19 cellular contexts compared by ENCODE assay signal in genomic region chr13:91922969-91923592, GRCh38.
DNase-seq lines count a peak whose midpoint lies in the region; ATAC-seq and TF ChIP-seq lines count a peak whose summit lies in the region.
"Had no signal": no experiment of that assay in that cellular context is flagged by ENCODE, and none has a peak within 500 bp of the region (broad histone marks: within the 10 kb centered on the region; RNA-seq: fewer than 3 reads in every experiment).

No MANE protein-coding gene starts in this region.

- H2AFZ ChIP-seq in OCI-LY7 (ENCODE audit: low read length) = no peak overlapping the region

- no peaks in the 10 kb centered on the region for H4K20me1 ChIP-seq in OCI-LY7 (ENCODE audit: insufficient read depth, low read length)

- H3K9me3 ChIP-seq in OCI-LY7 (ENCODE audit: low read length) = no peaks in the 10 kb centered on the region
- H3K9me3 ChIP-seq: ascending aorta, gastroesophageal sphincter, sigmoid colon had no signal

- no peak overlapping the region for H3K4me3 ChIP-seq in OCI-LY7 (ENCODE audit: low read depth, low read length, poor library complexity, severe bottlenecking)
- H3K4me3 ChIP-seq: ascending aorta, gastroesophageal sphincter, K562, sigmoid colon had no signal

- DNase-seq in GM13977 (ENCODE audit: low spot score) (no peak), OCI-LY7 (ENCODE audit: low spot score) (peak; percentile 23), glutamatergic neuron (no peak), dedifferentiated amniotic fluid mesenchymal stem cell (ENCODE audit: extremely low spot score) (no peak)
- DNase-seq: AML-193; effector memory CD4-positive, alpha-beta T cell; left cardiac atrium; NCI-H2029; sigmoid colon; stimulated activated naive CD4-positive, alpha-beta T cell had no signal

- H3K4me1 Mint-ChIP-seq in glutamatergic neuron (ENCODE audit: low read depth, unreplicated experiment) = no peaks in the 10 kb centered on the region

- H3K4me1 ChIP-seq in OCI-LY7 (ENCODE audit: insufficient read depth, low read length, poor library complexity, severe bottlenecking) = no peaks in the 10 kb centered on the region
- H3K4me1 ChIP-seq: ascending aorta, gastroesophageal sphincter, sigmoid colon had no signal

- H3K79me2 ChIP-seq in OCI-LY7 (ENCODE audit: insufficient read depth, low read depth, low read length) = no peaks in the 10 kb centered on the region

- no peak overlapping the region for H3K27ac Mint-ChIP-seq in glutamatergic neuron (ENCODE audit: unreplicated experiment)
- H3K27ac Mint-ChIP-seq: activated T-helper 1 cell treated with anti-CD3 and anti-CD28 coated beads, Interleukin-12 subunit alpha, Interleukin-12 subunit beta, Interleukin-2, Interleukin-4 antibody, amounts not matched to agents 30 ng/mL and 10 ng/mL and 1 ng/mL, durations not matched to agents 14 hours and 24 hours and 36 hours; T-helper 1 cell treated with Interleukin-12 subunit alpha and Interleukin-12 subunit beta and Interleukin-4 antibody, amounts not matched to agents 30 μg/mL and 1 μg/mL, for 36 hours had no signal

- H3K4me2 ChIP-seq in OCI-LY7 (ENCODE audit: low read length) = no peak overlapping the region

- no peaks in the 10 kb centered on the region for H3K36me3 Mint-ChIP-seq in glutamatergic neuron (ENCODE audit: unreplicated experiment)

- CTCF ChIA-PET in OCI-LY7 (lab: Charles Lee; ENCODE audit: unreplicated experiment) = no interaction called here

- TF ChIP-seq CTCF in 22Rv1 (IDR thresholded peaks at IDR 0.05) (peak; percentile 51), GM13977 (IDR thresholded peaks at IDR 0.05; ENCODE audit: extremely low read depth, insufficient read depth, missing control alignments) (peak; percentile 31), OCI-LY7 (conservative IDR thresholded peaks at IDR 0.05; ENCODE audit: low read length) (no peak), glutamatergic neuron (IDR thresholded peaks at IDR 0.05; ENCODE audit: partially characterized antibody, unreplicated experiment) (peak; percentile 73)

- H3K36me3 ChIP-seq in OCI-LY7 (ENCODE audit: insufficient read depth, low read length) = no peaks in the 10 kb centered on the region
- H3K36me3 ChIP-seq: ascending aorta, gastroesophageal sphincter, sigmoid colon had no signal

- H3K27me3 Mint-ChIP-seq in glutamatergic neuron (ENCODE audit: unreplicated experiment) = no peaks in the 10 kb centered on the region

- H3K9me3 Mint-ChIP-seq in glutamatergic neuron (ENCODE audit: unreplicated experiment) = no peaks in the 10 kb centered on the region
- H3K9me3 Mint-ChIP-seq: activated T-helper 1 cell treated with anti-CD3 and anti-CD28 coated beads, Interleukin-12 subunit alpha, Interleukin-12 subunit beta, Interleukin-2, Interleukin-4 antibody, amounts not matched to agents 30 ng/mL and 10 ng/mL and 1 ng/mL, durations not matched to agents 14 hours and 24 hours and 36 hours; T-helper 1 cell treated with Interleukin-12 subunit alpha and Interleukin-12 subunit beta and Interleukin-4 antibody, amounts not matched to agents 30 μg/mL and 1 μg/mL, for 36 hours had no signal

- ATAC-seq in GM18858 (IDR thresholded peaks at IDR 0.05; ENCODE audit: unreplicated experiment) (no peak), HG02610 (IDR thresholded peaks at IDR 0.05; ENCODE audit: unreplicated experiment) (no peak), GM18861 (IDR thresholded peaks at IDR 0.05; ENCODE audit: unreplicated experiment) (no peak)
- ATAC-seq: gastroesophageal sphincter, K562, left cardiac atrium had no signal

- in situ Hi-C loops in GM13977 (cut with MboI; ENCODE audit: low pct_unique_long_range_greater_than_20kb, low sequenced_read_pairs, unreplicated experiment) = no loop called here

- POLR2A ChIA-PET in OCI-LY7 (lab: Charles Lee) = interaction anchor here (0.6 to 1.2 kb wide), 4 partner anchors 9 to 214 kb away, joined by 3 to 4 read pairs (median 4); no protein-coding TSS in a partner anchor

- intact Hi-C loops in OCI-LY7 (cut with micrococcal nuclease; ENCODE audit: unreplicated experiment) = no loop called here

- H3K4me3 Mint-ChIP-seq in glutamatergic neuron (ENCODE audit: unreplicated experiment) = no peak overlapping the region
- H3K4me3 Mint-ChIP-seq: activated T-helper 1 cell treated with anti-CD3 and anti-CD28 coated beads, Interleukin-12 subunit alpha, Interleukin-12 subunit beta, Interleukin-2, Interleukin-4 antibody, amounts not matched to agents 30 ng/mL and 10 ng/mL and 1 ng/mL, durations not matched to agents 14 hours and 24 hours and 36 hours; T-helper 1 cell treated with Interleukin-12 subunit alpha and Interleukin-12 subunit beta and Interleukin-4 antibody, amounts not matched to agents 30 μg/mL and 1 μg/mL, for 36 hours had no signal

- no peak overlapping the region for H3K27ac ChIP-seq in 22Rv1
- no peak overlapping the region for H3K27ac ChIP-seq in OCI-LY7 (ENCODE audit: low read depth, low read length, poor library complexity, severe bottlenecking)
- H3K27ac ChIP-seq: ascending aorta, gastroesophageal sphincter, sigmoid colon had no signal

- no peaks in the 10 kb centered on the region for H3K9me2 ChIP-seq in OCI-LY7 (ENCODE audit: insufficient read depth, low read length)

- no TSS peak for BruUV-seq in OCI-LY7 (replicated peaks; lab: Mats Ljungman, UMichigan)
